In genomic region chr12:45342171-45342570, GRCh38 we compare ENCODE assay signal across 28 cellular contexts.
"Had no signal": no experiment of that assay in that cellular context is flagged by ENCODE, and none has a peak within 500 bp of the region (broad histone marks: within the 10 kb centered on the region; RNA-seq: fewer than 3 reads in every experiment).

No MANE protein-coding gene starts in this region.

- FAIRE-seq: islet of Langerhans, pancreas, urothelium cell line had no signal

- H3K36me3 Mint-ChIP-seq: natural killer cell treated with Interleukin-12 subunit alpha and Interleukin-12 subunit beta and Interleukin-15 and Interleukin-18, amount 100 ng/mL, for 72 hours had no signal

- H3K36me3 ChIP-seq: prostate gland, right lobe of liver, thyroid gland, transverse colon, upper lobe of right lung had no signal

- H3K4me1 Mint-ChIP-seq: immature natural killer cell; memory B cell; naive thymus-derived CD4-positive, alpha-beta T cell; stimulated activated naive B cell treated with anti-CD40 and anti-IgM and Interleukin-4, amounts not matched to agents 10 μg/mL and 1 μg/mL and 100 μg/mL, for 72 hours had no signal

- H3K4me3 Mint-ChIP-seq: immature natural killer cell; memory B cell; naive thymus-derived CD4-positive, alpha-beta T cell; natural killer cell treated with Interleukin-12 subunit alpha and Interleukin-12 subunit beta and Interleukin-15 and Interleukin-18, amount 100 ng/mL, for 72 hours; stimulated activated naive B cell treated with anti-CD40 and anti-IgM and Interleukin-4, amounts not matched to agents 10 μg/mL and 1 μg/mL and 100 μg/mL, for 72 hours had no signal

- ATAC-seq: heart left ventricle; mucosa of descending colon; naive thymus-derived CD4-positive, alpha-beta T cell; natural killer cell treated with Interleukin-12 subunit alpha and Interleukin-12 subunit beta and Interleukin-15 and Interleukin-18, amount 100 ng/mL, for 72 hours; pancreas; right lobe of liver; stimulated activated naive B cell treated with anti-CD40 and anti-IgM and Interleukin-4, amounts not matched to agents 10 μg/mL and 1 μg/mL and 100 μg/mL, for 72 hours; upper lobe of right lung had no signal

- H3K27me3 ChIP-seq: heart left ventricle, pancreas, right atrium auricular region, right lobe of liver, spleen, stomach, testis, thyroid gland, transverse colon, upper lobe of right lung had no signal

- H3K4me1 ChIP-seq: prostate gland, right lobe of liver, spleen, testis, thyroid gland, upper lobe of right lung had no signal

- H3K9me3 Mint-ChIP-seq: immature natural killer cell; memory B cell; naive thymus-derived CD4-positive, alpha-beta T cell; natural killer cell treated with Interleukin-12 subunit alpha and Interleukin-12 subunit beta and Interleukin-15 and Interleukin-18, amount 100 ng/mL, for 72 hours; stimulated activated naive B cell treated with anti-CD40 and anti-IgM and Interleukin-4, amounts not matched to agents 10 μg/mL and 1 μg/mL and 100 μg/mL, for 72 hours had no signal

- H3K9me3 ChIP-seq: heart left ventricle, left ventricle myocardium inferior, mucosa of descending colon, pancreas, prostate gland, right atrium auricular region, right lobe of liver, spleen, stomach, testis, thyroid gland, transverse colon, upper lobe of right lung had no signal

- DNase-seq: heart left ventricle; hypothalamus; immature natural killer cell; left ventricle myocardium inferior; midbrain; mucosa of descending colon; naive thymus-derived CD4-positive, alpha-beta T cell; pancreas; posterior cingulate gyrus; right lobe of liver; spleen; stimulated activated CD4-positive, alpha-beta T cell treated with anti-CD3 and anti-CD28 coated beads, Interleukin-1b, Interleukin-23, amount 100 ng/mL, for 48 hours; stimulated activated CD4-positive, alpha-beta T cell treated with anti-CD3 and anti-CD28 coated beads, Interleukin-2, amount 100 ng/mL, for 48 hours; stimulated activated naive B cell treated with anti-CD40 and anti-IgM and Interleukin-4, amounts not matched to agents 10 μg/mL and 1 μg/mL and 100 μg/mL, for 72 hours; stimulated activated naive CD8-positive, alpha-beta T cell treated with anti-CD3 and anti-CD28 coated beads, Interleukin-15, Interleukin-2, amounts not matched to agents 100 U/mL and 50 U/mL, for 24 hours; stomach; testis; thyroid gland; transverse colon; upper lobe of right lung had no signal

- H3K27ac Mint-ChIP-seq: immature natural killer cell; memory B cell; naive thymus-derived CD4-positive, alpha-beta T cell; natural killer cell treated with Interleukin-12 subunit alpha and Interleukin-12 subunit beta and Interleukin-15 and Interleukin-18, amount 100 ng/mL, for 72 hours; stimulated activated naive B cell treated with anti-CD40 and anti-IgM and Interleukin-4, amounts not matched to agents 10 μg/mL and 1 μg/mL and 100 μg/mL, for 72 hours had no signal

- H3K4me3 ChIP-seq: heart left ventricle, left ventricle myocardium inferior, lung, mucosa of descending colon, pancreas, prostate gland, right atrium auricular region, right lobe of liver, skin epidermis, spleen, stomach, testis, thyroid gland, transverse colon, upper lobe of right lung had no signal

- H3K27ac ChIP-seq: left ventricle myocardium inferior, pancreas, prostate gland, right atrium auricular region, right lobe of liver, skin epidermis, spleen, stomach, testis, thyroid gland, transverse colon, upper lobe of right lung had no signal

- H3K27me3 Mint-ChIP-seq: memory B cell; naive thymus-derived CD4-positive, alpha-beta T cell; natural killer cell treated with Interleukin-12 subunit alpha and Interleukin-12 subunit beta and Interleukin-15 and Interleukin-18, amount 100 ng/mL, for 72 hours; stimulated activated naive B cell treated with anti-CD40 and anti-IgM and Interleukin-4, amounts not matched to agents 10 μg/mL and 1 μg/mL and 100 μg/mL, for 72 hours had no signal
